ENCODE assay signal across 23 cellular contexts in the genomic region with DNA sequence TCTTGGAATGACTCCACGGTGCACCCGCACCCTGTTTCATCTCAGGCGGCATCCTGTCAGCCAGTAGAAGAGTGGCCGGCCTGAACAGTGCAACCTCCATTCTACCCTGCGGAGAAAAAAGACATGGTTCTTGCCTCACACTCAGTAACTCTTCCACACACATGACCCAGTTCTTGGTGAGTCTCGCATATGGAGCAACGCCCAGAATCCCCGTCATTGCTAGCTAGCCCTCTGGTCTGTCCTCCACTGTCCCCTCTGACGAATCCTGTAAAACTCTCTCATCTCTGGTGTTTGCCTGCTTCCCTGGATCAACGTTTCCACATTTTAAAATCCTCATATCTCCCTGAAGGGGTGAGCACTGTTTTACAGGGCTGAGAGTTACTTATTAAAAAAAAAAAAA. TPM values are rescaled to one million over a fixed set of nuclear protein-coding genes. Genes with fewer than 3 reads are reported as not detected.
DNase-seq lines count a peak whose midpoint lies in the region; ATAC-seq, FAIRE-seq and TF ChIP-seq lines count a peak whose summit lies in the region.
"Had no signal": no experiment of that assay in that cellular context is flagged by ENCODE, and none has a peak within 500 bp of the region (broad histone marks: within the 10 kb centered on the region; RNA-seq: fewer than 3 reads in every experiment).

No MANE protein-coding gene starts in this region.

- no peak overlapping the region for H4K91ac ChIP-seq in mesenchymal stem cell (ENCODE audit: low read length)

- H3K4me1 ChIP-seq in body of pancreas (peaks cover 10% of the 10 kb centered on the region), mesenchymal stem cell (ENCODE audit: control insufficient read depth, insufficient read depth, low read depth, low read length) (peaks cover 4% of the 10 kb centered on the region), HepG2 (ENCODE audit: insufficient read depth, low read length) (no peaks in the 10 kb centered on the region)

- H3K27me3 ChIP-seq in body of pancreas (no peaks in the 10 kb centered on the region), mesenchymal stem cell (ENCODE audit: control insufficient read depth in 1 of 2, insufficient read depth in 1 of 2, low read length in 2 of 2) (peaks cover 0 to 3% of the 10 kb centered on the region in 2 experiments), HepG2 (ENCODE audit: control insufficient read depth in 1 of 2, insufficient read depth in 2 of 2, low read length in 2 of 2) (peaks cover 0 to 6% of the 10 kb centered on the region in 2 experiments; a peak in 1 of 5 replicates)

- ATAC-seq in body of pancreas (peak; percentile 50), HepG2 (no peak), WTC11 (no peak)
- ATAC-seq: Panc1 had no signal

- no peak overlapping the region for H3K14ac ChIP-seq in mesenchymal stem cell (ENCODE audit: low read length in 2 of 2)

- in situ Hi-C loops in HepG2 (cut with HindIII; ENCODE audit: extremely low pct_ligation_motif_present, low pct_unique_long_range_greater_than_20kb): no loop called here

- CTCF ChIA-PET in HepG2 (lab: Yijun Ruan, JAX; ENCODE audit: low intra/inter-chr PET ratio, low total read pairs) (no interaction called here), WTC11 (lab: Charles Lee) (interaction anchor here (1.0 kb wide), 1 partner anchor 138 kb away, joined by 3 read pairs; no protein-coding TSS in a partner anchor)

- H2BK5ac ChIP-seq in mesenchymal stem cell (ENCODE audit: low read depth, low read length, poor library complexity, severe bottlenecking): no peak overlapping the region

- intact Hi-C loops in body of pancreas (cut with DNase I): loop anchor here (10.0 kb wide), 1 partner anchor 60 kb away; no protein-coding TSS in a partner anchor
- intact Hi-C loops in HepG2 (cut with micrococcal nuclease; ENCODE audit: unreplicated experiment): no loop called here

- H3K27ac ChIP-seq in body of pancreas (no peak overlapping the region), mesenchymal stem cell (ENCODE audit: low read length, poor library complexity, severe bottlenecking) (no peak overlapping the region), HepG2 (ENCODE audit: extremely low read length, insufficient read depth, low read length) (no peak overlapping the region)

- no peak overlapping the region for H3K18ac ChIP-seq in mesenchymal stem cell (ENCODE audit: low read depth in 1 of 2, low read length in 2 of 2)

- no peaks in the 10 kb centered on the region for H3K79me2 ChIP-seq in HepG2 (ENCODE audit: insufficient read depth, low read length)

- no peak overlapping the region for H2AK5ac ChIP-seq in mesenchymal stem cell (ENCODE audit: low read length, severe bottlenecking)

- WGBS in body of pancreas, 2 donors: 65 to 71% methylated on average over 10 of the region's 10 CpGs
- 92% methylated on average over 9 of the region's 10 CpGs for WGBS in mesenchymal stem cell
- 21% methylated on average over 10 of the region's 10 CpGs for WGBS in HepG2 (ENCODE audit: low lambda C conversion rate)

- no peak for TF ChIP-seq RAD21 in HepG2 (CRISPR knock-in tag; IDR thresholded peaks at IDR 0.05)

- no peak for FAIRE-seq in HepG2 (lab: Jason Lieb, UNC)
- FAIRE-seq: G401.6, HTR-8/SVneo had no signal

- no peak overlapping the region for H2BK15ac ChIP-seq in mesenchymal stem cell (ENCODE audit: low read depth, poor library complexity, severe bottlenecking)

- H2BK120ac ChIP-seq in mesenchymal stem cell (ENCODE audit: low read depth, low read length): no peak overlapping the region

- H3K4me3 Mint-ChIP-seq in activated naive CD4-positive, alpha-beta T cell treated with anti-CD3 and anti-CD28 coated beads, Interleukin-2, amount 50 U/mL, for 24 hours: no peak overlapping the region
- H3K4me3 Mint-ChIP-seq in WTC11: no peak overlapping the region
- H3K4me3 Mint-ChIP-seq: CD4-positive, alpha-beta T cell had no signal

- H3K4me3 ChIP-seq in body of pancreas (no peak overlapping the region), mesenchymal stem cell (ENCODE audit: insufficient read depth in 1 of 2, low read depth in 1 of 2, low read length in 2 of 2) (no peak overlapping the region), HepG2 (replicated peaks in 1 of 3; ENCODE audit: insufficient read depth in 1 of 3, low read depth in 2 of 3, low read length in 3 of 3) (no peak overlapping the region)

- no peak for TF ChIP-seq CTCF in body of pancreas (IDR thresholded peaks at IDR 0.05)
- no peak for TF ChIP-seq CTCF in HepG2 (CRISPR knock-in tag; IDR thresholded peaks at IDR 0.05)
- no peak for TF ChIP-seq CTCF in WTC11 (IDR thresholded peaks at IDR 0.05)

- peak overlapping the region; percentile 48 for H3K27ac Mint-ChIP-seq in activated naive CD4-positive, alpha-beta T cell treated with anti-CD3 and anti-CD28 coated beads, Interleukin-2, amount 50 U/mL, for 24 hours
- H3K27ac Mint-ChIP-seq in WTC11: no peak overlapping the region
- H3K27ac Mint-ChIP-seq: CD4-positive, alpha-beta T cell had no signal

- H3K36me3 ChIP-seq in body of pancreas (replicated peaks in 1 of 2; ENCODE audit: insufficient read depth in 1 of 2, low read depth in 2 of 2): no peaks in the 10 kb centered on the region
- no peaks in the 10 kb centered on the region for H3K36me3 ChIP-seq in mesenchymal stem cell (ENCODE audit: control insufficient read depth in 1 of 2, insufficient read depth in 2 of 2, low read depth in 1 of 2, low read length in 2 of 2)
- no peaks in the 10 kb centered on the region for H3K36me3 ChIP-seq in HepG2 (replicated peaks in 1 of 2; ENCODE audit: control insufficient read depth in 1 of 2, insufficient read depth in 2 of 2, low read length in 2 of 2)

- H3K9me3 Mint-ChIP-seq in activated naive CD4-positive, alpha-beta T cell treated with anti-CD3 and anti-CD28 coated beads, Interleukin-2, amount 50 U/mL, for 24 hours: no peaks in the 10 kb centered on the region
- 0 out of 2 replicates have a peak, but pooled peaks cover 4% of the 10 kb centered on the region for H3K9me3 Mint-ChIP-seq in WTC11
- H3K9me3 Mint-ChIP-seq: CD4-positive, alpha-beta T cell had no signal

- no peak overlapping the region for H4K8ac ChIP-seq in mesenchymal stem cell (ENCODE audit: low read length)

- POLR2A ChIA-PET in HepG2 (lab: Yijun Ruan, JAX): no interaction called here
- POLR2A ChIA-PET in WTC11 (lab: Charles Lee): no interaction called here

- no peak for TF ChIP-seq POLR2A in body of pancreas (IDR thresholded peaks at IDR 0.05)
- TF ChIP-seq POLR2A in HepG2 (IDR thresholded peaks at IDR 0.05; ENCODE audit: insufficient read depth in 1 of 2, low read depth in 2 of 2, low read length in 2 of 2): no peak

- peak overlapping the region; percentile 25 for H3K9ac ChIP-seq in mesenchymal stem cell (ENCODE audit: low read length)
- no peak overlapping the region for H3K9ac ChIP-seq in HepG2 (ENCODE audit: insufficient read depth, low read depth, low read length)

- no peaks in the 10 kb centered on the region for H3K36me3 Mint-ChIP-seq in activated naive CD4-positive, alpha-beta T cell treated with anti-CD3 and anti-CD28 coated beads, Interleukin-2, amount 50 U/mL, for 24 hours
- no peaks in the 10 kb centered on the region for H3K36me3 Mint-ChIP-seq in WTC11

- H3K4ac ChIP-seq in mesenchymal stem cell (ENCODE audit: low read depth in 1 of 2, low read length in 2 of 2): no peak overlapping the region

- no peak overlapping the region for H2BK12ac ChIP-seq in mesenchymal stem cell (ENCODE audit: low read length in 2 of 2)

- H3K4me1 Mint-ChIP-seq in activated naive CD4-positive, alpha-beta T cell treated with anti-CD3 and anti-CD28 coated beads, Interleukin-2, amount 50 U/mL, for 24 hours: peaks cover 12% of the 10 kb centered on the region
- H3K4me1 Mint-ChIP-seq in WTC11: peaks cover 23% of the 10 kb centered on the region

- BruUV-seq in HepG2 (replicated peaks; lab: Mats Ljungman, UMichigan): no TSS peak

- H3K23ac ChIP-seq in mesenchymal stem cell (ENCODE audit: low read length in 2 of 2): no peak overlapping the region

- H4K20me1 ChIP-seq in HepG2 (ENCODE audit: insufficient read depth, low read length): no peaks in the 10 kb centered on the region

- H2AFZ ChIP-seq in mesenchymal stem cell (ENCODE audit: low read depth, low read length): no peak overlapping the region
- no peak overlapping the region for H2AFZ ChIP-seq in HepG2 (ENCODE audit: low read length)

- H3K9me3 ChIP-seq in body of pancreas: no peaks in the 10 kb centered on the region
- H3K9me3 ChIP-seq in mesenchymal stem cell (ENCODE audit: control insufficient read depth, low read length): no peaks in the 10 kb centered on the region
- no peaks in the 10 kb centered on the region for H3K9me3 ChIP-seq in HepG2 (ENCODE audit: low read length)
- H3K9me3 ChIP-seq: Caco-2 had no signal

- no peaks in the 10 kb centered on the region for H3K79me1 ChIP-seq in mesenchymal stem cell (replicated peaks; ENCODE audit: low read length, poor library complexity, severe bottlenecking)

- H3K27me3 Mint-ChIP-seq in activated naive CD4-positive, alpha-beta T cell treated with anti-CD3 and anti-CD28 coated beads, Interleukin-2, amount 50 U/mL, for 24 hours: no peaks in the 10 kb centered on the region
- H3K27me3 Mint-ChIP-seq in WTC11 (ENCODE audit: low read depth): peaks cover 5% of the 10 kb centered on the region
- H3K27me3 Mint-ChIP-seq: CD4-positive, alpha-beta T cell had no signal

- no peak for DNase-seq in activated naive CD4-positive, alpha-beta T cell treated with anti-CD3 and anti-CD28 coated beads, Interleukin-2, amount 50 U/mL, for 16 hours
- DNase-seq in GOT3 (lab: John Stamatoyannopoulos, UW) (peak; percentile 13), body of pancreas (peak; percentile 16 to 56 (median 36)), mesenchymal stem cell (no peak), SKM-1 treated with dmso at 0.1 percent for 144 hours (lab: John Stamatoyannopoulos, UW; ENCODE audit: unreplicated experiment) (no peak), HepG2 (ENCODE audit: low spot score) (no peak), WTC11 (ENCODE audit: low spot score) (no peak)
- DNase-seq: 8988T; Caco-2; CD4-positive, alpha-beta T cell; HCEC 1CT; NCI-H1105; NCI-H2081; NCI-H2171 treated with DMSO at 0.1 percent for 48 hours; NCI-H446; NCI-H526 treated with DMSO at 0.1 percent for 48 hours had no signal

- no peak overlapping the region for H3K4me2 ChIP-seq in mesenchymal stem cell (ENCODE audit: low read length, poor library complexity, severe bottlenecking)
- no peak overlapping the region for H3K4me2 ChIP-seq in HepG2 (ENCODE audit: low read depth, low read length)

- no peak for TF ChIP-seq EP300 in HepG2 (IDR thresholded peaks at IDR 0.05; ENCODE audit: low read depth in 2 of 2, low read length in 2 of 2)
- TF ChIP-seq EP300 in HepG2 (CRISPR knock-in tag; IDR thresholded peaks at IDR 0.05; ENCODE audit: borderline replicate concordance): no peak

RNA-seq across cellular contexts. Expression of gene RDM1, which starts 4.2 kb away (rescaled TPM):
- total RNA-seq in body of pancreas: not detected
- not detected for polyA plus RNA-seq in mesenchymal stem cell (2013, experiment 1 of 2)
- not detected for polyA plus RNA-seq in mesenchymal stem cell (2013, experiment 2 of 2)
- 0.40 TPM in 1 of 2 replicates, not detected in the other for total RNA-seq in HepG2 (2016; rRNA removed; fragmentation: Illumina TruSeq; extraction: Trizol)
- total RNA-seq in HepG2 (2016; cell fraction: cytosol; rRNA removed; fragmentation: Illumina TruSeq; extraction: Trizol; ENCODE audit: low read depth): not detected in 2 replicates
- total RNA-seq in HepG2 (2016; cell fraction: insoluble cytoplasmic fraction; rRNA removed; fragmentation: Illumina TruSeq; extraction: Trizol): 0.09 TPM in 1 of 2 replicates, not detected in the other
- not detected in 2 replicates for total RNA-seq in HepG2 (2016; cell fraction: membrane; rRNA removed; fragmentation: Illumina TruSeq; extraction: Trizol)
- total RNA-seq in HepG2 (2016; cell fraction: nucleus; rRNA removed; fragmentation: Illumina TruSeq; extraction: Trizol): not detected in 2 replicates
- polyA plus RNA-seq in HepG2 (2011; rRNA removed): 0.14 and 0.28 TPM in 2 replicates
- 0.09 TPM in 1 of 2 replicates, not detected in the other for polyA plus RNA-seq in HepG2 (2011; cell fraction: cytosol; rRNA removed)
- polyA plus RNA-seq in HepG2 (2011; cell fraction: nucleus; rRNA removed): 0.10 TPM in 1 of 2 replicates, not detected in the other
- 0.55 TPM in 1 of 2 replicates, not detected in the other for polyA plus RNA-seq in HepG2 (2012)
- polyA plus RNA-seq in HepG2 (2016; cell fraction: cytosol; fragmentation: Illumina TruSeq; extraction: Trizol; ENCODE audit: low read depth): not detected in 2 replicates
- 0.34 TPM in 1 of 2 replicates, not detected in the other for polyA plus RNA-seq in HepG2 (2016; cell fraction: insoluble cytoplasmic fraction; fragmentation: Illumina TruSeq; extraction: Trizol; ENCODE audit: low read depth)
- not detected in 2 replicates for polyA plus RNA-seq in HepG2 (2016; cell fraction: membrane; fragmentation: Illumina TruSeq; extraction: Trizol; ENCODE audit: low read depth)
- polyA plus RNA-seq in HepG2 (2016; cell fraction: nucleus; fragmentation: Illumina TruSeq; extraction: Trizol; ENCODE audit: insufficient read depth, low read depth): not detected in 2 replicates
- polyA minus RNA-seq in HepG2 (2011; rRNA and poly(A)+ RNA removed; ENCODE audit: low replicate concordance): 0.70 and 1.4 TPM in 2 replicates
- polyA minus RNA-seq in HepG2 (2011; cell fraction: cytosol; rRNA and poly(A)+ RNA removed): not detected in 2 replicates
- not detected in 2 replicates for polyA minus RNA-seq in HepG2 (2011; cell fraction: nucleus; rRNA and poly(A)+ RNA removed)
- total RNA-seq in WTC11 (2021): 4.7 to 6.4 TPM (median 5.2 TPM) in 3 replicates
- total RNA-seq: CD4-positive, alpha-beta T cell had no signal
- polyA plus RNA-seq: AG04450 had no signal

RNA-seq across cellular contexts. Expression of gene LYZL6, which starts 8.8 kb away (rescaled TPM):
- total RNA-seq in body of pancreas (not detected), HepG2 (2016; rRNA removed; fragmentation: Illumina TruSeq; extraction: Trizol) (not detected in 2 replicates), WTC11 (2021) (not detected in 3 replicates)
- not detected for polyA plus RNA-seq in mesenchymal stem cell (2013, experiment 1 of 2)
- not detected for polyA plus RNA-seq in mesenchymal stem cell (2013, experiment 2 of 2)
- not detected in 2 replicates for total RNA-seq in HepG2 (2016; cell fraction: cytosol; rRNA removed; fragmentation: Illumina TruSeq; extraction: Trizol; ENCODE audit: low read depth)
- not detected in 2 replicates for total RNA-seq in HepG2 (2016; cell fraction: insoluble cytoplasmic fraction; rRNA removed; fragmentation: Illumina TruSeq; extraction: Trizol)
- not detected in 2 replicates for total RNA-seq in HepG2 (2016; cell fraction: membrane; rRNA removed; fragmentation: Illumina TruSeq; extraction: Trizol)
- total RNA-seq in HepG2 (2016; cell fraction: nucleus; rRNA removed; fragmentation: Illumina TruSeq; extraction: Trizol): not detected in 2 replicates
- not detected in 2 replicates for polyA plus RNA-seq in HepG2 (2011; rRNA removed)
- not detected in 2 replicates for polyA plus RNA-seq in HepG2 (2011; cell fraction: cytosol; rRNA removed)
- not detected in 2 replicates for polyA plus RNA-seq in HepG2 (2011; cell fraction: nucleus; rRNA removed)
- not detected in 2 replicates for polyA plus RNA-seq in HepG2 (2012)
- not detected in 2 replicates for polyA plus RNA-seq in HepG2 (2016; cell fraction: cytosol; fragmentation: Illumina TruSeq; extraction: Trizol; ENCODE audit: low read depth)
- not detected in 2 replicates for polyA plus RNA-seq in HepG2 (2016; cell fraction: insoluble cytoplasmic fraction; fragmentation: Illumina TruSeq; extraction: Trizol; ENCODE audit: low read depth)
- not detected in 2 replicates for polyA plus RNA-seq in HepG2 (2016; cell fraction: membrane; fragmentation: Illumina TruSeq; extraction: Trizol; ENCODE audit: low read depth)
- not detected in 2 replicates for polyA plus RNA-seq in HepG2 (2016; cell fraction: nucleus; fragmentation: Illumina TruSeq; extraction: Trizol; ENCODE audit: insufficient read depth, low read depth)
- polyA minus RNA-seq in HepG2 (2011; rRNA and poly(A)+ RNA removed; ENCODE audit: low replicate concordance): not detected in 2 replicates
- not detected in 2 replicates for polyA minus RNA-seq in HepG2 (2011; cell fraction: cytosol; rRNA and poly(A)+ RNA removed)
- polyA minus RNA-seq in HepG2 (2011; cell fraction: nucleus; rRNA and poly(A)+ RNA removed): not detected in 2 replicates
- total RNA-seq: Caco-2; CD4-positive, alpha-beta T cell; LHCN-M2 had no signal
- polyA plus RNA-seq: AG04450, BJ had no signal

RNA-seq across cellular contexts. Expression of gene CCL16, which starts 46.5 kb away (rescaled TPM):
- under 1 TPM in 1 of 2 donors, not detected in 1; 0.78 TPM for total RNA-seq in body of pancreas
- not detected for polyA plus RNA-seq in mesenchymal stem cell (2013, experiment 1 of 2)
- polyA plus RNA-seq in mesenchymal stem cell (2013, experiment 2 of 2): not detected
- 0.51 and 2.0 TPM in 2 replicates for total RNA-seq in HepG2 (2016; rRNA removed; fragmentation: Illumina TruSeq; extraction: Trizol)
- total RNA-seq in HepG2 (2016; cell fraction: cytosol; rRNA removed; fragmentation: Illumina TruSeq; extraction: Trizol; ENCODE audit: low read depth): 0.62 and 0.91 TPM in 2 replicates
- total RNA-seq in HepG2 (2016; cell fraction: insoluble cytoplasmic fraction; rRNA removed; fragmentation: Illumina TruSeq; extraction: Trizol): 0.71 and 2.3 TPM in 2 replicates
- 0.55 and 0.83 TPM in 2 replicates for total RNA-seq in HepG2 (2016; cell fraction: membrane; rRNA removed; fragmentation: Illumina TruSeq; extraction: Trizol)
- total RNA-seq in HepG2 (2016; cell fraction: nucleus; rRNA removed; fragmentation: Illumina TruSeq; extraction: Trizol): 1.7 and 2.2 TPM in 2 replicates
- polyA plus RNA-seq in HepG2 (2011; rRNA removed): 14.7 and 17.7 TPM in 2 replicates
- 17.4 and 19.0 TPM in 2 replicates for polyA plus RNA-seq in HepG2 (2011; cell fraction: cytosol; rRNA removed)
- 6.6 and 8.9 TPM in 2 replicates for polyA plus RNA-seq in HepG2 (2011; cell fraction: nucleus; rRNA removed)
- polyA plus RNA-seq in HepG2 (2012): 7.1 and 20.8 TPM in 2 replicates
- 0.47 and 0.55 TPM in 2 replicates for polyA plus RNA-seq in HepG2 (2016; cell fraction: cytosol; fragmentation: Illumina TruSeq; extraction: Trizol; ENCODE audit: low read depth)
- polyA plus RNA-seq in HepG2 (2016; cell fraction: insoluble cytoplasmic fraction; fragmentation: Illumina TruSeq; extraction: Trizol; ENCODE audit: low read depth): 0.69 and 1.0 TPM in 2 replicates
- 0.35 and 0.84 TPM in 2 replicates for polyA plus RNA-seq in HepG2 (2016; cell fraction: membrane; fragmentation: Illumina TruSeq; extraction: Trizol; ENCODE audit: low read depth)
- polyA plus RNA-seq in HepG2 (2016; cell fraction: nucleus; fragmentation: Illumina TruSeq; extraction: Trizol; ENCODE audit: insufficient read depth, low read depth): 2.5 and 2.7 TPM in 2 replicates
- polyA minus RNA-seq in HepG2 (2011; rRNA and poly(A)+ RNA removed; ENCODE audit: low replicate concordance): 11.6 TPM in 1 of 2 replicates, not detected in the other
- 6.2 and 9.4 TPM in 2 replicates for polyA minus RNA-seq in HepG2 (2011; cell fraction: cytosol; rRNA and poly(A)+ RNA removed)
- 7.7 and 11.8 TPM in 2 replicates for polyA minus RNA-seq in HepG2 (2011; cell fraction: nucleus; rRNA and poly(A)+ RNA removed)
- total RNA-seq in WTC11 (2021): not detected in 3 replicates
- total RNA-seq: Caco-2; CD4-positive, alpha-beta T cell; LHCN-M2 had no signal
- polyA plus RNA-seq: AG04450, BJ had no signal

RNA-seq across cellular contexts. Expression of gene CCL14, which starts 51.8 kb away (rescaled TPM):
- total RNA-seq in body of pancreas (1 to 10 TPM; 6.0 to 9.9 TPM), HepG2 (2016; rRNA removed; fragmentation: Illumina TruSeq; extraction: Trizol) (1.1 and 1.3 TPM in 2 replicates), WTC11 (2021) (not detected in 3 replicates)
- polyA plus RNA-seq in mesenchymal stem cell (2013, experiment 1 of 2): not detected
- polyA plus RNA-seq in mesenchymal stem cell (2013, experiment 2 of 2): not detected
- total RNA-seq in HepG2 (2016; cell fraction: cytosol; rRNA removed; fragmentation: Illumina TruSeq; extraction: Trizol; ENCODE audit: low read depth): 0.18 and 0.61 TPM in 2 replicates
- 0.06 and 1.2 TPM in 2 replicates for total RNA-seq in HepG2 (2016; cell fraction: insoluble cytoplasmic fraction; rRNA removed; fragmentation: Illumina TruSeq; extraction: Trizol)
- total RNA-seq in HepG2 (2016; cell fraction: membrane; rRNA removed; fragmentation: Illumina TruSeq; extraction: Trizol): 0.14 and 0.49 TPM in 2 replicates
- 0.99 and 1.9 TPM in 2 replicates for total RNA-seq in HepG2 (2016; cell fraction: nucleus; rRNA removed; fragmentation: Illumina TruSeq; extraction: Trizol)
- 0.86 and 1.7 TPM in 2 replicates for polyA plus RNA-seq in HepG2 (2011; rRNA removed)
- polyA plus RNA-seq in HepG2 (2011; cell fraction: cytosol; rRNA removed): 0.12 and 0.14 TPM in 2 replicates
- polyA plus RNA-seq in HepG2 (2011; cell fraction: nucleus; rRNA removed): 3.6 and 3.7 TPM in 2 replicates
- polyA plus RNA-seq in HepG2 (2012): 0.76 and 1.3 TPM in 2 replicates
- 0.41 and 0.44 TPM in 2 replicates for polyA plus RNA-seq in HepG2 (2016; cell fraction: cytosol; fragmentation: Illumina TruSeq; extraction: Trizol; ENCODE audit: low read depth)
- 0.74 TPM in 1 of 2 replicates, not detected in the other for polyA plus RNA-seq in HepG2 (2016; cell fraction: insoluble cytoplasmic fraction; fragmentation: Illumina TruSeq; extraction: Trizol; ENCODE audit: low read depth)
- polyA plus RNA-seq in HepG2 (2016; cell fraction: membrane; fragmentation: Illumina TruSeq; extraction: Trizol; ENCODE audit: low read depth): 0.05 TPM in 1 of 2 replicates, not detected in the other
- polyA plus RNA-seq in HepG2 (2016; cell fraction: nucleus; fragmentation: Illumina TruSeq; extraction: Trizol; ENCODE audit: insufficient read depth, low read depth): 1.6 and 4.2 TPM in 2 replicates
- 2.0 TPM in 1 of 2 replicates, not detected in the other for polyA minus RNA-seq in HepG2 (2011; rRNA and poly(A)+ RNA removed; ENCODE audit: low replicate concordance)
- not detected in 2 replicates for polyA minus RNA-seq in HepG2 (2011; cell fraction: cytosol; rRNA and poly(A)+ RNA removed)
- polyA minus RNA-seq in HepG2 (2011; cell fraction: nucleus; rRNA and poly(A)+ RNA removed): 4.8 and 5.7 TPM in 2 replicates
- total RNA-seq: Caco-2; CD4-positive, alpha-beta T cell; LHCN-M2 had no signal
- polyA plus RNA-seq: AG04450, BJ had no signal

RNA-seq across cellular contexts. Expression of gene CCL5, which starts 54.6 kb away (rescaled TPM):
- total RNA-seq in body of pancreas: 1 to 10 TPM in 1 of 2 donors, under 1 TPM in 1; 0.66 to 4.9 TPM
- polyA plus RNA-seq in mesenchymal stem cell (2013, experiment 1 of 2): 0.06 TPM
- polyA plus RNA-seq in mesenchymal stem cell (2013, experiment 2 of 2): 0.07 TPM
- 0.13 TPM in 1 of 2 replicates, not detected in the other for total RNA-seq in HepG2 (2016; rRNA removed; fragmentation: Illumina TruSeq; extraction: Trizol)
- not detected in 2 replicates for total RNA-seq in HepG2 (2016; cell fraction: cytosol; rRNA removed; fragmentation: Illumina TruSeq; extraction: Trizol; ENCODE audit: low read depth)
- 0.13 TPM in 1 of 2 replicates, not detected in the other for total RNA-seq in HepG2 (2016; cell fraction: insoluble cytoplasmic fraction; rRNA removed; fragmentation: Illumina TruSeq; extraction: Trizol)
- total RNA-seq in HepG2 (2016; cell fraction: membrane; rRNA removed; fragmentation: Illumina TruSeq; extraction: Trizol): not detected in 2 replicates
- total RNA-seq in HepG2 (2016; cell fraction: nucleus; rRNA removed; fragmentation: Illumina TruSeq; extraction: Trizol): not detected in 2 replicates
- polyA plus RNA-seq in HepG2 (2011; rRNA removed): 0.25 and 0.29 TPM in 2 replicates
- polyA plus RNA-seq in HepG2 (2011; cell fraction: cytosol; rRNA removed): 0.16 and 0.31 TPM in 2 replicates
- polyA plus RNA-seq in HepG2 (2011; cell fraction: nucleus; rRNA removed): 0.09 TPM in 1 of 2 replicates, not detected in the other
- polyA plus RNA-seq in HepG2 (2012): 0.27 and 0.35 TPM in 2 replicates
- not detected in 2 replicates for polyA plus RNA-seq in HepG2 (2016; cell fraction: cytosol; fragmentation: Illumina TruSeq; extraction: Trizol; ENCODE audit: low read depth)
- polyA plus RNA-seq in HepG2 (2016; cell fraction: insoluble cytoplasmic fraction; fragmentation: Illumina TruSeq; extraction: Trizol; ENCODE audit: low read depth): not detected in 2 replicates
- polyA plus RNA-seq in HepG2 (2016; cell fraction: membrane; fragmentation: Illumina TruSeq; extraction: Trizol; ENCODE audit: low read depth): not detected in 2 replicates
- polyA plus RNA-seq in HepG2 (2016; cell fraction: nucleus; fragmentation: Illumina TruSeq; extraction: Trizol; ENCODE audit: insufficient read depth, low read depth): 0.55 TPM in 1 of 2 replicates, not detected in the other
- 0.48 and 1.7 TPM in 2 replicates for polyA minus RNA-seq in HepG2 (2011; rRNA and poly(A)+ RNA removed; ENCODE audit: low replicate concordance)
- not detected in 2 replicates for polyA minus RNA-seq in HepG2 (2011; cell fraction: cytosol; rRNA and poly(A)+ RNA removed)
- polyA minus RNA-seq in HepG2 (2011; cell fraction: nucleus; rRNA and poly(A)+ RNA removed): not detected in 2 replicates
- total RNA-seq in WTC11 (2021): 0.17 to 0.37 TPM (median 0.27 TPM) in 3 replicates
- total RNA-seq: Caco-2 had no signal
- polyA plus RNA-seq: AG04450 had no signal

Comparison
In these comparisons a context has a peak if more than half of its experiments do, and no peak if none do; other contexts are left out.
1. DNase-seq: peak in GOT3 (single experiment) and body of pancreas (4 of 4); none in activated naive CD4-positive, alpha-beta T cell treated with anti-CD3 and anti-CD28 coated beads, Interleukin-2, amount 50 U/mL, for 16 hours (single experiment), mesenchymal stem cell (single experiment), SKM-1 treated with dmso at 0.1 percent for 144 hours (single experiment), HepG2 (single experiment) and WTC11 (single experiment).